ENCODE assay signal across 8 cellular contexts in the genomic region with DNA sequence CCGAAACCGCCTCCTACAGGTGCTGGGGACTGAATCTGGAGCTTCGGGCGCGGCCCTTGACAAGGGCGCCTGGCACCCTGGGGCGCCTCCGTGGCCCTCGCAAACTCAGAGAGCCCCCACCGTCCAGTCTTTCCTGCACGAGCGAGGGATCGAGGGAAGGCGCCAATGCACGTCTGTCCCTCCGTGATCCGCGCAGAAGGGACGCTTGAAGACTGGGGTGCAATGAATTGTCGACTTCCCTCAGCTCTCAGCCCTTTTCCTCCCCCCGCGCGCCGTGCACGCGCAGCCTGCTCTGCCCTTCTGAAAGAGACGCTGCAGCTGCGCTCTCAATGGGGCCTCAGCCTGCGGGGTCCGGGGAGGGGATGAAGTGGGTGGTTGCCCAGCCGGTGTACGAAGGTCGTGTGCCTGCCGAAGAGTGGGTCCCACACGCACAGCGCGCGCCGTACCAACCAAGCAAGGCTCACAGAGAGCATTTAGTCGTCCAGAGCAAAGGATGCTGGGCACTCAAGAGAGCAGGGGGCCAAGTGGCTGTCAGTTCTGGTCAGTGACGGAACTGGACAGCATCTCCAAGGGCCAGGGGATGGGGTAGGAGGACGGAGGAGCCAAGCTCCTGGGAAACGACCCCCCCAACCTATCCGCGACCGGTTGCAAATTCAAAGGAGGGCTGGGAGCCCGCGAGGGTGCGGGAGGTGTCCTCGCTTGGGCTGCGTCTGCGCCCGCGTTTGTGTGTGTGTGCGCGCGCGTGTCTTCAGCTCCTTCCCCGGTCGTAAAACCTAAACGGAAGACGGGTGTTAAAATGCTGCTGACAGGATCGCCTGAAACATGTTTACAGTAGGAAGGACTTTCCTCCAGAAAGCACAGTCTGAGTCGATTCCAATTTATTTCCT. TPM values are rescaled to one million over a fixed set of nuclear protein-coding genes. Genes with fewer than 3 reads are reported as not detected.
DNase-seq lines count a peak whose midpoint lies in the region; ATAC-seq and TF ChIP-seq lines count a peak whose summit lies in the region.

No MANE protein-coding gene starts in this region.

- H3K9ac ChIP-seq in BLaER1 treated with 17β-estradiol and CSF1 and Interleukin-3, amounts not matched to agents 10 nM and 100 nM, result peak overlapping the region; percentile 76 to 90 (median 85)

- H3K27ac ChIP-seq in BLaER1 treated with 17β-estradiol and CSF1 and Interleukin-3, amounts not matched to agents 10 nM and 100 nM, result peak overlapping the region; percentile 56 to 90 (median 87)
- H3K27ac ChIP-seq in temporal lobe (ENCODE audit: low read depth, low read length), result peak overlapping the region; percentile 23

- H3K4me2 ChIP-seq in BLaER1 treated with 17β-estradiol and CSF1 and Interleukin-3, amounts not matched to agents 10 nM and 100 nM, result peak overlapping the region; percentile 80 to 98 (median 94)

- no peaks in the 10 kb centered on the region for H3K36me3 ChIP-seq in BLaER1 treated with 17β-estradiol and CSF1 and Interleukin-3, amounts not matched to agents 10 nM and 100 nM

- DNase-seq in NCI-H2196 treated with DMSO at 0.1 percent for 48 hours (lab: John Stamatoyannopoulos, UW; ENCODE audit: unreplicated experiment) (peak; percentile 78), epithelial cell of esophagus (ENCODE audit: low read depth) (peak; percentile 62)
- DNase-seq in activated CD4-positive, alpha-beta T cell treated with anti-CD3 and anti-CD28 coated beads, Interleukin-2, amount 50 U/mL, for 48 hours, result peak; percentile 26 to 41

- ATAC-seq in GM18909 (IDR thresholded peaks at IDR 0.05; ENCODE audit: poor library complexity, unreplicated experiment), result peak; percentile 38
- ATAC-seq in HG03060 (IDR thresholded peaks at IDR 0.05; ENCODE audit: low read depth, unreplicated experiment), result peak; percentile 11

- no peak for TF ChIP-seq CTCF in epithelial cell of esophagus (IDR thresholded peaks at IDR 0.05; ENCODE audit: insufficient read depth, low read depth, low read length, missing control alignments)

- H4K20me1 ChIP-seq in BLaER1 treated with 17β-estradiol and CSF1 and Interleukin-3, amounts not matched to agents 10 nM and 100 nM, result peaks cover 0 to 4% (median 0%) of the 10 kb centered on the region in 11 experiments; a peak in 2 of 22 replicates

- peaks cover 0 to 6% (median 0%) of the 10 kb centered on the region in 11 experiments; a peak in 4 of 22 replicates for H3K9me3 ChIP-seq in BLaER1 treated with 17β-estradiol and CSF1 and Interleukin-3, amounts not matched to agents 10 nM and 100 nM (replicated peaks in 1 of 11)
- no peaks in the 10 kb centered on the region for H3K9me3 ChIP-seq in mononuclear cell (ENCODE audit: low read depth, low read length)

- peaks cover 18 to 35% (median 31%) of the 10 kb centered on the region in 10 experiments for H3K4me1 ChIP-seq in BLaER1 treated with 17β-estradiol and CSF1 and Interleukin-3, amounts not matched to agents 10 nM and 100 nM
- peaks cover 31% of the 10 kb centered on the region for H3K4me1 ChIP-seq in mononuclear cell (ENCODE audit: insufficient read depth, low read length)

- peak overlapping the region; percentile 68 to 89 (median 76) for H3K4me3 ChIP-seq in BLaER1 treated with 17β-estradiol and CSF1 and Interleukin-3, amounts not matched to agents 10 nM and 100 nM
- H3K4me3 ChIP-seq in epithelial cell of esophagus (ENCODE audit: low read length), result peak overlapping the region; percentile 80
- H3K4me3 ChIP-seq in mononuclear cell (ENCODE audit: low read length), result peak overlapping the region; percentile 80

- H3K27me3 ChIP-seq in BLaER1 treated with 17β-estradiol and CSF1 and Interleukin-3, amounts not matched to agents 10 nM and 100 nM, result no peaks in the 10 kb centered on the region
- H3K27me3 ChIP-seq in mononuclear cell (ENCODE audit: insufficient read depth, low read length), result peaks cover 8% of the 10 kb centered on the region

RNA-seq across cellular contexts. Expression of gene SOX4, which starts 5.4 kb away (rescaled TPM):
- 16.5 TPM for total RNA-seq in mononuclear cell
- total RNA-seq in temporal lobe, result 265 TPM

Comparison
In these comparisons a context has a peak if more than half of its experiments do, and no peak if none do; other contexts are left out.
1. Peak in every context shown above with its lines: DNase-seq, ATAC-seq, H3K4me3 ChIP-seq and H3K27ac ChIP-seq.
2. RNA of gene SOX4, which starts 5.4 kb away (total RNA-seq): 265 TPM in temporal lobe (single experiment); 16.5 TPM in mononuclear cell (single experiment); every median in the first group is over 10 times any median in the second.